ENCODE assay signal across 8 cellular contexts in the genomic region with DNA sequence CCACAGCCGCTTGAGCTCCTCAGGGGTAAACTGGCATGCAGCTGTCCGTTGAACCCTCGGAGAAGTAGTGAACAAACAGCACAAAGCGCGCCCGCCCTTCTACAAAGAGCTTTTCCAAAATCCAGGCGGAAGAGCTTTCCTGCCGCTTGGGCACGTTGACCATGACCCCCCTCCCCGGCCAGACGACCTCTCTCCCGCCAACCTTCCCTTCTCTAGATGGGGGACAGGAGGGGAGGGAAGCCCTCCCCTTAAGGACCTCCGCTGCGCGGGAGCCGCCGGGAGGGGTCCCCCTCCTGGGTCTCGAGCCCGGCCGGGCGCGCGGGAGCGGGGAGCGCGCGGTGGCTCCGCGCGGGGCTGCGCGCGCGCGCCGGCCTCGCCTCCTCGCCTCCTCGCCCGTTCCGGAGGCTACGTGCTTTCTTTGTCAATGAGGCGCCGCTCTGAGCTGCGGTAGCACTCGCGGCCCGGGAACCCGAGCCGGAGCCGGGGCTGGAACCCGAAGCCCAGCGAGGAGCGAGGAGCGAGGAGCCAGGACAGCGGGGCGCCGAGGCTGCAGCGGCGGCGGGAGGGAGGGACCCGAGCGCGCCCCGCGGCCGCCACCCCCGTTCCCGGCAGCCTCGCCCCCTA. TPM values are rescaled to one million over a fixed set of nuclear protein-coding genes. Genes with fewer than 3 reads are reported as not detected.
A peak's percentile ranks its signal among the peaks of the same experiment; 100 is the strongest.
DNase-seq lines count a peak whose midpoint lies in the region; ATAC-seq and TF ChIP-seq lines count a peak whose summit lies in the region.

A gene (plus strand): TSS at position 421 of the 624 bp plus-strand sequence.

- H4K20me1 ChIP-seq in PC-9 (ENCODE audit: insufficient read depth): no peaks in the 10 kb centered on the region

- no peaks in the 10 kb centered on the region for H3K9me3 Mint-ChIP-seq in endothelial cell (ENCODE audit: unreplicated experiment)

- intact Hi-C loops in PC-9 (cut with micrococcal nuclease; ENCODE audit: unreplicated experiment): no loop called here

- H3K27ac Mint-ChIP-seq in endothelial cell (ENCODE audit: unreplicated experiment): no peak within 1 kb of the TSS

- ATAC-seq in GM19452 (IDR thresholded peaks at IDR 0.05; ENCODE audit: unreplicated experiment): no peak

- peak within 1 kb of the TSS; percentile 52 for H3K4me3 ChIP-seq in GM12865 (ENCODE audit: low read depth, low read length)
- peak within 1 kb of the TSS; percentile 70 for H3K4me3 ChIP-seq in PC-9

- POLR2A ChIA-PET in PC-9 (lab: Charles Lee; ENCODE audit: unreplicated experiment): no interaction called here

- peak within 1 kb of the TSS; percentile 91 for H3K4me3 Mint-ChIP-seq in endothelial cell (ENCODE audit: unreplicated experiment)

- no peaks in the 10 kb centered on the region for H3K9me2 ChIP-seq in PC-9 (ENCODE audit: insufficient read depth)

- CTCF ChIA-PET in PC-9 (lab: Charles Lee): interaction anchor here (0.7 kb wide), 1 partner anchor 459 kb away, joined by 5 read pairs; no protein-coding TSS in a partner anchor

- H3K36me3 Mint-ChIP-seq in endothelial cell (ENCODE audit: low read depth, unreplicated experiment): no peaks in the 10 kb centered on the region

- H3K4me2 ChIP-seq in PC-9: peak within 1 kb of the TSS; percentile 83

- H3K27me3 Mint-ChIP-seq in endothelial cell (ENCODE audit: unreplicated experiment): peaks cover 13% of the 10 kb centered on the region

- H3F3A ChIP-seq in PC-9 (ENCODE audit: insufficient read depth, low read depth): peaks cover 28% of the 10 kb centered on the region

- TF ChIP-seq CTCF in GM12865 (IDR thresholded peaks at IDR 0.05; ENCODE audit: insufficient read depth, low read depth, low read length, missing control alignments) (no peak), PC-9 (conservative IDR thresholded peaks at IDR 0.05) (no peak), endothelial cell (IDR thresholded peaks at IDR 0.05; ENCODE audit: unreplicated experiment) (no peak)

- DNase-seq in A172 (ENCODE audit: low spot score) (peak; percentile 16), GM12865 (ENCODE audit: low read depth) (peak; percentile 34), PC-9 (peak in 1 of 2 experiments; percentile 23), endothelial cell (ENCODE audit: low spot score) (peak; percentile 20), nucleus accumbens (lab: John Stamatoyannopoulos, UW) (peak in 29 of 56 donors; percentile 4 to 60 (median 29)), cerebellar cortex (ENCODE audit: low spot score) (no peak)
- DNase-seq in stimulated activated CD4-positive, alpha-beta T cell treated with anti-CD3 and anti-CD28 coated beads, Interleukin-4, amount 100 ng/mL, for 24 hours: no peak

- no peaks in the 10 kb centered on the region for H3K9me3 ChIP-seq in PC-9 (ENCODE audit: insufficient read depth, low read depth)

- H2AFZ ChIP-seq in PC-9: peak within 1 kb of the TSS; percentile 84

- no peaks in the 10 kb centered on the region for H3K36me3 ChIP-seq in PC-9 (ENCODE audit: low read depth)

- H3K27me3 ChIP-seq in PC-9 (ENCODE audit: insufficient read depth, low read depth): no peaks in the 10 kb centered on the region

- H3K4me1 ChIP-seq in PC-9 (replicated peaks; ENCODE audit: insufficient read depth): peaks cover 46% of the 10 kb centered on the region

- no peak within 1 kb of the TSS for H3K27ac ChIP-seq in PC-9

- BruUV-seq in PC-9 (replicated peaks; lab: Mats Ljungman, UMichigan): no TSS peak

- H3K79me2 ChIP-seq in PC-9 (ENCODE audit: low read depth): 0 out of 2 replicates have a peak, but pooled peaks cover 8% of the 10 kb centered on the region

- H3K4me1 Mint-ChIP-seq in endothelial cell (ENCODE audit: unreplicated experiment): peaks cover 36% of the 10 kb centered on the region

RNA-seq across cellular contexts. Expression of the gene that starts here (rescaled TPM):
- 10.0 and 10.1 TPM in 2 replicates for total RNA-seq in A172 (2014; rRNA removed; shearing (Covaris generic))
- total RNA-seq in PC-9 (2021) (2.0 and 3.5 TPM in 2 replicates), endothelial cell (ENCODE audit: unreplicated experiment) (9.4 TPM)

Comparison
In these comparisons a context has a peak if more than half of its experiments do, and no peak if none do; other contexts are left out.
1. DNase-seq: peak in A172 (single experiment), GM12865 (single experiment), endothelial cell (single experiment) and nucleus accumbens (29 of 56); none in stimulated activated CD4-positive, alpha-beta T cell treated with anti-CD3 and anti-CD28 coated beads, Interleukin-4, amount 100 ng/mL, for 24 hours (single experiment) and cerebellar cortex (single experiment).